Comparison of ENCODE assay signal across 8 cellular contexts in genomic region chr12:3962661-3963483, GRCh38.
DNase-seq lines count a peak whose midpoint lies in the region; ATAC-seq lines count a peak whose summit lies in the region.

No MANE protein-coding gene starts in this region.

- peak; percentile 79 for DNase-seq in Jurkat, Clone E6-1 (ENCODE audit: low read depth, low spot score)
- peak; percentile 55 to 62 for DNase-seq in activated CD4-positive, alpha-beta T cell treated with anti-CD3 and anti-CD28 coated beads, Interleukin-2, amount 50 U/mL, for 48 hours
- DNase-seq in effector CD8-positive, alpha-beta T cell (lab: John Stamatoyannopoulos, UW): peak; percentile 50
- DNase-seq in stimulated activated CD4-positive, alpha-beta T cell treated with anti-CD3 and anti-CD28 coated beads, TNF-alpha, amount 100 ng/mL, for 4 hours (ENCODE audit: low read depth in 3 of 3): peak; percentile 12 to 51 (median 36)
- DNase-seq in NCI-H446 treated with DMSO at 0.1 percent for 48 hours (lab: John Stamatoyannopoulos, UW) (no peak), HuH-7.5 (ENCODE audit: low spot score) (no peak), NCI-H2171 (lab: John Stamatoyannopoulos, UW) (no peak)

- ATAC-seq in HG03521 (IDR thresholded peaks at IDR 0.05; ENCODE audit: unreplicated experiment): no peak

- no peak overlapping the region for H3K4me3 ChIP-seq in Jurkat, Clone E6-1 (ENCODE audit: low read length)

Comparison
In these comparisons a context has a peak if more than half of its experiments do, and no peak if none do; other contexts are left out.
1. DNase-seq: peak in Jurkat, Clone E6-1 (single experiment), activated CD4-positive, alpha-beta T cell treated with anti-CD3 and anti-CD28 coated beads, Interleukin-2, amount 50 U/mL, for 48 hours (2 of 2), effector CD8-positive, alpha-beta T cell (single experiment) and stimulated activated CD4-positive, alpha-beta T cell treated with anti-CD3 and anti-CD28 coated beads, TNF-alpha, amount 100 ng/mL, for 4 hours (3 of 3); none in NCI-H446 treated with DMSO at 0.1 percent for 48 hours (single experiment), HuH-7.5 (single experiment) and NCI-H2171 (single experiment).